12 cellular contexts compared by ENCODE assay signal in genomic region chr12:89825591-89826449, GRCh38.
A peak's percentile ranks its signal among the peaks of the same experiment; 100 is the strongest.
DNase-seq lines count a peak whose midpoint lies in the region; ATAC-seq and TF ChIP-seq lines count a peak whose summit lies in the region.
"Had no signal": no experiment of that assay in that cellular context is flagged by ENCODE, and none has a peak within 500 bp of the region (broad histone marks: within the 10 kb centered on the region; RNA-seq: fewer than 3 reads in every experiment).

No MANE protein-coding gene starts in this region.

- H3K4me1 Mint-ChIP-seq in WTC11, result peaks cover 5% of the 10 kb centered on the region
- no peaks in the 10 kb centered on the region for H3K4me1 Mint-ChIP-seq in activated naive CD4-positive, alpha-beta T cell treated with anti-CD3 and anti-CD28 coated beads, Interleukin-2, amount 10 ng/mL, durations not matched to agents 7 days and 5 days

- H3K36me3 Mint-ChIP-seq in WTC11, result no peaks in the 10 kb centered on the region
- H3K36me3 Mint-ChIP-seq in activated naive CD4-positive, alpha-beta T cell treated with anti-CD3 and anti-CD28 coated beads, Interleukin-2, amount 10 ng/mL, durations not matched to agents 7 days and 5 days, result no peaks in the 10 kb centered on the region
- H3K36me3 Mint-ChIP-seq: brain had no signal

- no peak overlapping the region for H2BK120ac ChIP-seq in mesenchymal stem cell (ENCODE audit: low read depth, low read length)

- H3K9ac ChIP-seq in mesenchymal stem cell (ENCODE audit: low read length), result no peak overlapping the region

- H3K4me1 ChIP-seq in mesenchymal stem cell (ENCODE audit: control insufficient read depth, insufficient read depth, low read depth, low read length) (no peaks in the 10 kb centered on the region), upper lobe of right lung (no peaks in the 10 kb centered on the region)

- H2AFZ ChIP-seq in mesenchymal stem cell (ENCODE audit: low read depth, low read length), result no peak overlapping the region

- H3K27me3 Mint-ChIP-seq in WTC11 (ENCODE audit: low read depth), result no peaks in the 10 kb centered on the region
- no peaks in the 10 kb centered on the region for H3K27me3 Mint-ChIP-seq in activated naive CD4-positive, alpha-beta T cell treated with anti-CD3 and anti-CD28 coated beads, Interleukin-2, amount 10 ng/mL, durations not matched to agents 7 days and 5 days
- H3K27me3 Mint-ChIP-seq: brain had no signal

- no peak overlapping the region for H3K4me3 Mint-ChIP-seq in WTC11
- no peak overlapping the region for H3K4me3 Mint-ChIP-seq in activated naive CD4-positive, alpha-beta T cell treated with anti-CD3 and anti-CD28 coated beads, Interleukin-2, amount 10 ng/mL, durations not matched to agents 7 days and 5 days
- H3K4me3 Mint-ChIP-seq: brain had no signal

- peak overlapping the region; percentile 16 for H4K8ac ChIP-seq in mesenchymal stem cell (ENCODE audit: low read length)

- DNase-seq in Daoy (ENCODE audit: low read depth) (peak; percentile 33), HuH-7.5 (ENCODE audit: low spot score) (peak; percentile 26), WTC11 (ENCODE audit: low spot score) (no peak), mesenchymal stem cell (peak; percentile 77), DMS79 treated with DMSO at 0.1 percent for 48 hours (lab: John Stamatoyannopoulos, UW) (no peak), upper lobe of right lung (no peak)
- DNase-seq in stimulated activated CD4-positive, alpha-beta T cell treated with anti-CD3 and anti-CD28 coated beads, Interleukin-4, amount 100 ng/mL, for 4 hours, result no peak
- no peak for DNase-seq in activated naive CD4-positive, alpha-beta T cell treated with anti-CD3 and anti-CD28 coated beads, Interleukin-2, amount 10 ng/mL, durations not matched to agents 7 days and 5 days
- DNase-seq: NCI-H446 treated with DMSO at 0.1 percent for 48 hours, pancreas had no signal

- no peak overlapping the region for H3K4me3 ChIP-seq in mesenchymal stem cell (ENCODE audit: insufficient read depth in 1 of 2, low read depth in 1 of 2, low read length in 2 of 2)
- no peak overlapping the region for H3K4me3 ChIP-seq in upper lobe of right lung
- H3K4me3 ChIP-seq: pancreas had no signal

- no peaks in the 10 kb centered on the region for H3K79me1 ChIP-seq in mesenchymal stem cell (replicated peaks; ENCODE audit: low read length, poor library complexity, severe bottlenecking)

- H3K9me3 ChIP-seq in mesenchymal stem cell (ENCODE audit: control insufficient read depth, low read length) (no peaks in the 10 kb centered on the region), upper lobe of right lung (no peaks in the 10 kb centered on the region)
- H3K9me3 ChIP-seq: pancreas had no signal

- H4K91ac ChIP-seq in mesenchymal stem cell (ENCODE audit: low read length), result no peak overlapping the region

- H3K18ac ChIP-seq in mesenchymal stem cell (ENCODE audit: low read depth in 1 of 2, low read length in 2 of 2), result peak overlapping the region; percentile 11 to 23

- no peak overlapping the region for H2BK5ac ChIP-seq in mesenchymal stem cell (ENCODE audit: low read depth, low read length, poor library complexity, severe bottlenecking)

- H3K4me2 ChIP-seq in mesenchymal stem cell (ENCODE audit: low read length, poor library complexity, severe bottlenecking), result no peak overlapping the region

- H3K4ac ChIP-seq in mesenchymal stem cell (ENCODE audit: low read depth in 1 of 2, low read length in 2 of 2), result peak overlapping the region; percentile 5 to 9

- CTCF ChIA-PET in WTC11 (lab: Charles Lee), result no interaction called here
- CTCF ChIA-PET in activated naive CD4-positive, alpha-beta T cell treated with anti-CD3 and anti-CD28 coated beads, Interleukin-2, amount 10 ng/mL, durations not matched to agents 7 days and 5 days (lab: Charles Lee), result no interaction called here

- H3K23ac ChIP-seq in mesenchymal stem cell (ENCODE audit: low read length in 2 of 2), result no peak overlapping the region

- H2BK12ac ChIP-seq in mesenchymal stem cell (ENCODE audit: low read length in 2 of 2), result peak overlapping the region; percentile 12 to 14

- ATAC-seq in WTC11 (no peak), upper lobe of right lung (no peak)
- ATAC-seq: activated CD4-positive, CD25-positive, alpha-beta regulatory T cell treated with anti-CD3 and anti-CD28 coated beads, Interleukin-2, amount 50 U/mL, for 24 hours; pancreas had no signal

- POLR2A ChIA-PET in WTC11 (lab: Charles Lee), result no interaction called here

- intact Hi-C loops in upper lobe of right lung (cut with DNase I), result no loop called here

- no peaks in the 10 kb centered on the region for H3K36me3 ChIP-seq in mesenchymal stem cell (ENCODE audit: control insufficient read depth in 1 of 2, insufficient read depth in 2 of 2, low read depth in 1 of 2, low read length in 2 of 2)
- H3K36me3 ChIP-seq in upper lobe of right lung, result no peaks in the 10 kb centered on the region
- H3K36me3 ChIP-seq: pancreas had no signal

- no peak for TF ChIP-seq CTCF in WTC11 (IDR thresholded peaks at IDR 0.05)
- TF ChIP-seq CTCF in upper lobe of right lung (IDR thresholded peaks at IDR 0.05), result no peak

- H3K27me3 ChIP-seq in mesenchymal stem cell (ENCODE audit: control insufficient read depth in 1 of 2, insufficient read depth in 1 of 2, low read length in 2 of 2), result no peaks in the 10 kb centered on the region
- no peaks in the 10 kb centered on the region for H3K27me3 ChIP-seq in upper lobe of right lung

- H3K9me3 Mint-ChIP-seq in WTC11, result peaks cover 4% of the 10 kb centered on the region
- H3K9me3 Mint-ChIP-seq in activated naive CD4-positive, alpha-beta T cell treated with anti-CD3 and anti-CD28 coated beads, Interleukin-2, amount 10 ng/mL, durations not matched to agents 7 days and 5 days, result no peaks in the 10 kb centered on the region
- H3K9me3 Mint-ChIP-seq: brain had no signal

- no peak overlapping the region for H2BK15ac ChIP-seq in mesenchymal stem cell (ENCODE audit: low read depth, poor library complexity, severe bottlenecking)

- 43% methylated on average over 4 of the region's 6 CpGs for WGBS in mesenchymal stem cell

- H3K14ac ChIP-seq in mesenchymal stem cell (ENCODE audit: low read length in 2 of 2), result no peak overlapping the region

- H3K27ac Mint-ChIP-seq in WTC11, result 0 out of 2 replicates have a peak overlapping the region, but pooled peaks have one; percentile 44
- H3K27ac Mint-ChIP-seq in activated naive CD4-positive, alpha-beta T cell treated with anti-CD3 and anti-CD28 coated beads, Interleukin-2, amount 10 ng/mL, durations not matched to agents 7 days and 5 days, result no peak overlapping the region
- H3K27ac Mint-ChIP-seq: brain had no signal

- H3K27ac ChIP-seq in mesenchymal stem cell (ENCODE audit: low read length, poor library complexity, severe bottlenecking) (no peak overlapping the region), upper lobe of right lung (no peak overlapping the region)
- H3K27ac ChIP-seq: pancreas had no signal

- H2AK5ac ChIP-seq in mesenchymal stem cell (ENCODE audit: low read length, severe bottlenecking), result no peak overlapping the region

TF ChIP-seq in WTC11, 78 proteins besides CTCF, POLR2A, EP300 and RAD21 (continues in another document):
- no peak for TF ChIP-seq ATF2 (CRISPR knock-in tag; IDR thresholded peaks at IDR 0.05; ENCODE audit: borderline replicate concordance, low read depth)
- TF ChIP-seq MXD4 (CRISPR knock-in tag; IDR thresholded peaks at IDR 0.05; ENCODE audit: borderline replicate concordance), result no peak
- TF ChIP-seq E2F4 (CRISPR knock-in tag; IDR thresholded peaks at IDR 0.05; ENCODE audit: borderline replicate concordance, low read depth), result no peak

Comparison
In these comparisons a context has a peak if more than half of its experiments do, and no peak if none do; other contexts are left out.
1. DNase-seq: peak in Daoy (single experiment), HuH-7.5 (single experiment) and mesenchymal stem cell (single experiment); none in WTC11 (single experiment), DMS79 treated with DMSO at 0.1 percent for 48 hours (single experiment), upper lobe of right lung (single experiment), stimulated activated CD4-positive, alpha-beta T cell treated with anti-CD3 and anti-CD28 coated beads, Interleukin-4, amount 100 ng/mL, for 4 hours (0 of 2) and activated naive CD4-positive, alpha-beta T cell treated with anti-CD3 and anti-CD28 coated beads, Interleukin-2, amount 10 ng/mL, durations not matched to agents 7 days and 5 days (single experiment).